ENCODE assay signal across 1 cellular context in the genomic region with DNA sequence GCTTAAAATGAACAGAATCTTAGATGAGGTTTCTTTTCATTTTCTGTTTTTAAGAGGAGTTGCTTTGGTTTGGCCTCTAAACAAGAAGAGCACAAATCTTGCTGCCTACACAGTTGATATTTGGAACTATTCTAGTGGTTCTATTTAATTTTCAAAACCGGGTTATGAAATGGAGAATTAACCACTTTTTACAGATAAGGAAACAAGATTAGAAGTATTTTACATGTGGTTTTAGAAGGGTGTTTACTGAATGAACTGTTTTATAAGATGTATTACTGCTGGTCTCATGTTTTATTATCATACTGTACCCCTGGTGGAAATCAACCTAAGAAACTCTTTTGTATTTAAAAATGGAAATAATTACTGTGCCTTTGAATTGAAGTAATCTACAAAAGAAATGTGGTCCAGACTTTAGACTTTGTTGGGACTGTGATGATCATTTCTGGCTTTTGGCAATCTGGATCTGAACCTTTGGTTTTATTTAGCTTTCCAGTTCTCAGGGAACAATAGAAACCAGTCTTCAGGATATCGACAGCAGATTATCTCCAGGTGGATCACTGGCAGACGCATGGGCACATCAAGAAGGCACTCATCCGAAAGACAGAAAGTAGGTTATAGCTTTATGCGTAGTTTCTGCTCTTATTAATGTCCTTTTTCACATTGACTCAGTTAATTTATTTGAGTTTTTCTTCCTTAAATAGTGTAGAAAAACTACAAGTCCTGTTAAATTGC.
TF ChIP-seq lines count a peak whose summit lies in the region.

No MANE protein-coding gene starts in this region.

TF ChIP-seq in HepG2, 621 proteins besides CTCF, POLR2A, EP300 and RAD21:
- TF ChIP-seq TBX2 (CRISPR knock-in tag; IDR thresholded peaks at IDR 0.05; ENCODE audit: borderline replicate concordance): no peak
- TF ChIP-seq ZNF781 (CRISPR knock-in tag; IDR thresholded peaks at IDR 0.05; ENCODE audit: borderline replicate concordance, not compliant biosample characterization): no peak
- TF ChIP-seq FIP1L1 (IDR thresholded peaks at IDR 0.05; ENCODE audit: borderline replicate concordance, insufficient read depth, low read depth, low read length): no peak
- TF ChIP-seq, protein P1, sequence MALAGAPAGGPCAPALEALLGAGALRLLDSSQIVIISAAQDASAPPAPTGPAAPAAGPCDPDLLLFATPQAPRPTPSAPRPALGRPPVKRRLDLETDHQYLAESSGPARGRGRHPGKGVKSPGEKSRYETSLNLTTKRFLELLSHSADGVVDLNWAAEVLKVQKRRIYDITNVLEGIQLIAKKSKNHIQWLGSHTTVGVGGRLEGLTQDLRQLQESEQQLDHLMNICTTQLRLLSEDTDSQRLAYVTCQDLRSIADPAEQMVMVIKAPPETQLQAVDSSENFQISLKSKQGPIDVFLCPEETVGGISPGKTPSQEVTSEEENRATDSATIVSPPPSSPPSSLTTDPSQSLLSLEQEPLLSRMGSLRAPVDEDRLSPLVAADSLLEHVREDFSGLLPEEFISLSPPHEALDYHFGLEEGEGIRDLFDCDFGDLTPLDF (CRISPR knock-in tag; IDR thresholded peaks at IDR 0.05): no peak
- TF ChIP-seq, protein P2, sequence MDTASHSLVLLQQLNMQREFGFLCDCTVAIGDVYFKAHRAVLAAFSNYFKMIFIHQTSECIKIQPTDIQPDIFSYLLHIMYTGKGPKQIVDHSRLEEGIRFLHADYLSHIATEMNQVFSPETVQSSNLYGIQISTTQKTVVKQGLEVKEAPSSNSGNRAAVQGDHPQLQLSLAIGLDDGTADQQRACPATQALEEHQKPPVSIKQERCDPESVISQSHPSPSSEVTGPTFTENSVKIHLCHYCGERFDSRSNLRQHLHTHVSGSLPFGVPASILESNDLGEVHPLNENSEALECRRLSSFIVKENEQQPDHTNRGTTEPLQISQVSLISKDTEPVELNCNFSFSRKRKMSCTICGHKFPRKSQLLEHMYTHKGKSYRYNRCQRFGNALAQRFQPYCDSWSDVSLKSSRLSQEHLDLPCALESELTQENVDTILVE (CRISPR knock-in tag; IDR thresholded peaks at IDR 0.05): no peak
- no peak for TF ChIP-seq SP140L (CRISPR knock-in tag; IDR thresholded peaks at IDR 0.05; ENCODE audit: borderline replicate concordance)
- no peak for TF ChIP-seq ZNF556 (CRISPR knock-in tag; IDR thresholded peaks at IDR 0.05; ENCODE audit: borderline replicate concordance)
- TF ChIP-seq, protein P3, sequence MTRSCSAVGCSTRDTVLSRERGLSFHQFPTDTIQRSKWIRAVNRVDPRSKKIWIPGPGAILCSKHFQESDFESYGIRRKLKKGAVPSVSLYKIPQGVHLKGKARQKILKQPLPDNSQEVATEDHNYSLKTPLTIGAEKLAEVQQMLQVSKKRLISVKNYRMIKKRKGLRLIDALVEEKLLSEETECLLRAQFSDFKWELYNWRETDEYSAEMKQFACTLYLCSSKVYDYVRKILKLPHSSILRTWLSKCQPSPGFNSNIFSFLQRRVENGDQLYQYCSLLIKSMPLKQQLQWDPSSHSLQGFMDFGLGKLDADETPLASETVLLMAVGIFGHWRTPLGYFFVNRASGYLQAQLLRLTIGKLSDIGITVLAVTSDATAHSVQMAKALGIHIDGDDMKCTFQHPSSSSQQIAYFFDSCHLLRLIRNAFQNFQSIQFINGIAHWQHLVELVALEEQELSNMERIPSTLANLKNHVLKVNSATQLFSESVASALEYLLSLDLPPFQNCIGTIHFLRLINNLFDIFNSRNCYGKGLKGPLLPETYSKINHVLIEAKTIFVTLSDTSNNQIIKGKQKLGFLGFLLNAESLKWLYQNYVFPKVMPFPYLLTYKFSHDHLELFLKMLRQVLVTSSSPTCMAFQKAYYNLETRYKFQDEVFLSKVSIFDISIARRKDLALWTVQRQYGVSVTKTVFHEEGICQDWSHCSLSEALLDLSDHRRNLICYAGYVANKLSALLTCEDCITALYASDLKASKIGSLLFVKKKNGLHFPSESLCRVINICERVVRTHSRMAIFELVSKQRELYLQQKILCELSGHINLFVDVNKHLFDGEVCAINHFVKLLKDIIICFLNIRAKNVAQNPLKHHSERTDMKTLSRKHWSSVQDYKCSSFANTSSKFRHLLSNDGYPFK (CRISPR knock-in tag; IDR thresholded peaks at IDR 0.05; ENCODE audit: borderline replicate concordance): no peak
- no peak for TF ChIP-seq GZF1 (CRISPR knock-in tag; IDR thresholded peaks at IDR 0.05)
- TF ChIP-seq NFE2L2 (IDR thresholded peaks at IDR 0.05; ENCODE audit: low read length): no peak
- no peak for TF ChIP-seq NR2F1 (CRISPR knock-in tag; IDR thresholded peaks at IDR 0.05)
- TF ChIP-seq NFE2L1 (CRISPR knock-in tag; IDR thresholded peaks at IDR 0.05; ENCODE audit: borderline replicate concordance): no peak
- TF ChIP-seq NFIB (CRISPR knock-in tag; IDR thresholded peaks at IDR 0.05; ENCODE audit: borderline replicate concordance): no peak
- no peak for TF ChIP-seq SSRP1 (CRISPR knock-in tag; IDR thresholded peaks at IDR 0.05)
TF ChIP-seq in HepG2: peak in this region for 0.
